8 cellular contexts compared by ENCODE assay signal in genomic region chr17:47895254-47895855, GRCh38. TPM values are rescaled to one million over a fixed set of nuclear protein-coding genes. Genes with fewer than 3 reads are reported as not detected.
A peak's percentile ranks its signal among the peaks of the same experiment; 100 is the strongest.
DNase-seq lines count a peak whose midpoint lies in the region; TF ChIP-seq lines count a peak whose summit lies in the region.

No MANE protein-coding gene starts in this region.

- POLR2A ChIA-PET in RWPE1 (lab: Yijun Ruan, JAX; ENCODE audit: low non-redundant PET), result interaction anchor here (0.5 to 1.6 kb wide), 6 partner anchors 31 to 145 kb away, joined by 3 to 9 read pairs (median 4); partner anchors contain the start of genes LRRC46, MRPL10 and SCRN2

- H3K36me3 ChIP-seq in thymus (ENCODE audit: control insufficient read depth, insufficient read depth), result no peaks in the 10 kb centered on the region

- DNase-seq in NOMO-1 treated with DMSO at 0.1 percent for 48 hours (lab: John Stamatoyannopoulos, UW; ENCODE audit: unreplicated experiment), result peak; percentile 40
- no peak for DNase-seq in NOMO-1 treated with dmso at 0.1 percent for 144 hours (lab: John Stamatoyannopoulos, UW; ENCODE audit: unreplicated experiment)
- no peak for DNase-seq in RWPE1 (ENCODE audit: low spot score)
- peak; percentile 43 for DNase-seq in dermis blood vessel endothelial cell
- DNase-seq in mesothelial cell of epicardium (ENCODE audit: low spot score in 2 of 2, unreplicated experiment in 2 of 2), result no peak
- no peak for DNase-seq in middle frontal gyrus (ENCODE audit: extremely low spot score, low spot score)
- DNase-seq in NCI-H1694 treated with DMSO at 0.1 percent for 48 hours (lab: John Stamatoyannopoulos, UW), result no peak

- H3K27me3 Mint-ChIP-seq in mesothelial cell of epicardium (ENCODE audit: low read depth), result peaks cover 3% of the 10 kb centered on the region

- peak overlapping the region; percentile 93 for H3K27ac ChIP-seq in RWPE1
- H3K27ac ChIP-seq in thymus (ENCODE audit: low read depth), result peak overlapping the region; percentile 89

- peaks cover 3% of the 10 kb centered on the region for H3K36me3 Mint-ChIP-seq in mesothelial cell of epicardium

- no peaks in the 10 kb centered on the region for H3K9me3 Mint-ChIP-seq in mesothelial cell of epicardium

- CTCF ChIA-PET in RWPE1 (lab: Yijun Ruan, JAX), result interaction anchor here (0.7 to 3.8 kb wide), 6 partner anchors 51 to 196 kb away, joined by 4 to 20 read pairs (median 8); partner anchors contain the start of genes CDK5RAP3 and SCRN2

- H3K4me1 ChIP-seq in thymus (ENCODE audit: control insufficient read depth, insufficient read depth, low read length), result peaks cover 20% of the 10 kb centered on the region

- peaks cover 27% of the 10 kb centered on the region for H3K4me1 Mint-ChIP-seq in mesothelial cell of epicardium

- H3K27ac Mint-ChIP-seq in mesothelial cell of epicardium, result peak overlapping the region; percentile 99

- H3K27me3 ChIP-seq in thymus (ENCODE audit: control insufficient read depth, insufficient read depth), result no peaks in the 10 kb centered on the region

- H3K4me3 Mint-ChIP-seq in mesothelial cell of epicardium, result peak overlapping the region; percentile 96

- H3K9me3 ChIP-seq in thymus (ENCODE audit: control insufficient read depth), result no peaks in the 10 kb centered on the region

- H3K4me3 ChIP-seq in thymus (ENCODE audit: low read length), result peak overlapping the region; percentile 75

- WGBS in thymus, result 1% methylated on average over 26 of the region's 26 CpGs

- TF ChIP-seq CTCF in RWPE1 (conservative IDR thresholded peaks at IDR 0.05; ENCODE audit: low read depth) (no peak), mesothelial cell of epicardium (IDR thresholded peaks at IDR 0.05; ENCODE audit: unreplicated experiment) (no peak)

RNA-seq across cellular contexts. Expression of gene SP2, which starts 0.7 kb away (rescaled TPM):
- total RNA-seq in dermis blood vessel endothelial cell (1.7 and 2.6 TPM in 2 replicates), mesothelial cell of epicardium (17.0 to 18.0 TPM (median 17.0 TPM) in 3 replicates)
- 10.6 TPM for polyA plus RNA-seq in thymus

RNA-seq across cellular contexts. Expression of gene SP6, which starts 44.4 kb away (rescaled TPM):
- 3.1 and 4.8 TPM in 2 replicates for total RNA-seq in dermis blood vessel endothelial cell
- total RNA-seq in mesothelial cell of epicardium, result 15.9 to 17.6 TPM (median 16.0 TPM) in 3 replicates
- polyA plus RNA-seq in thymus, result 4.6 TPM

RNA-seq across cellular contexts. Expression of gene PNPO, which starts 46.0 kb away (rescaled TPM):
- total RNA-seq in dermis blood vessel endothelial cell (36.4 and 43.0 TPM in 2 replicates), mesothelial cell of epicardium (7.4 to 10.4 TPM (median 8.3 TPM) in 3 replicates)
- 9.0 TPM for polyA plus RNA-seq in thymus

RNA-seq across cellular contexts. Expression of gene SCRN2, which starts 54.3 kb away (rescaled TPM):
- total RNA-seq in dermis blood vessel endothelial cell (44.3 and 74.2 TPM in 2 replicates), mesothelial cell of epicardium (49.7 to 50.7 TPM (median 50.7 TPM) in 3 replicates)
- polyA plus RNA-seq in thymus, result 39.4 TPM

Comparison
In these comparisons a context has a peak if more than half of its experiments do, and no peak if none do; other contexts are left out.
1. DNase-seq: peak in NOMO-1 treated with DMSO at 0.1 percent for 48 hours (single experiment) and dermis blood vessel endothelial cell (single experiment); none in NOMO-1 treated with dmso at 0.1 percent for 144 hours (single experiment), RWPE1 (single experiment), mesothelial cell of epicardium (0 of 2), middle frontal gyrus (single experiment) and NCI-H1694 treated with DMSO at 0.1 percent for 48 hours (single experiment).